Comparison of ENCODE assay signal across 8 cellular contexts in the genomic region with DNA sequence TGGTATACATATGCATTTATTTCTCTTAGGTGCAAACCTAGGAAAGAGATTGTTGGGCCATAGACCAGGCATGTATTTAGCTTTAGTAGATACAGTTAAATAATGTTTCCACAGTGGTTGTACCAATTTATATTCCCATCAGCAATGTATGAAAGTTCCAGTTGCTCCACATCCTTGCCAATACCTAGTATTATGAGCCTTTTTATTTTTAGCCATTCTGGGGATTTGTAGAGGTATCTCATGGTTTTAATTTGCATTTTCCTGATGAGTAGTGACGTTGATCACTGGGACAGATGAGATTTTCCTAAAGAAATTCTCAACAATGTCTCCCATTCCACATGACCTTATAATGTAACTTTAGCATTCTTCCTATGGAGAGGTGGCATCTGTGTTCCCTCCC.
"Had no signal": no experiment of that assay in that cellular context is flagged by ENCODE, and none has a peak within 500 bp of the region (broad histone marks: within the 10 kb centered on the region; RNA-seq: fewer than 3 reads in every experiment).

No MANE protein-coding gene starts in this region.

- DNase-seq: GM23248, GOT3, H7, H9, HCEC 1CT, HFFc6 had no signal

- H3K36me3 ChIP-seq: HAP-1 had no signal

- H3K27ac ChIP-seq: GM23248 had no signal

- H3K4me1 ChIP-seq: HAP-1 had no signal

- H3K4me3 ChIP-seq: GM23248, GM23338, HAP-1 had no signal

- H3K9me3 ChIP-seq: HAP-1 had no signal
